8 cellular contexts compared by ENCODE assay signal in the genomic region with DNA sequence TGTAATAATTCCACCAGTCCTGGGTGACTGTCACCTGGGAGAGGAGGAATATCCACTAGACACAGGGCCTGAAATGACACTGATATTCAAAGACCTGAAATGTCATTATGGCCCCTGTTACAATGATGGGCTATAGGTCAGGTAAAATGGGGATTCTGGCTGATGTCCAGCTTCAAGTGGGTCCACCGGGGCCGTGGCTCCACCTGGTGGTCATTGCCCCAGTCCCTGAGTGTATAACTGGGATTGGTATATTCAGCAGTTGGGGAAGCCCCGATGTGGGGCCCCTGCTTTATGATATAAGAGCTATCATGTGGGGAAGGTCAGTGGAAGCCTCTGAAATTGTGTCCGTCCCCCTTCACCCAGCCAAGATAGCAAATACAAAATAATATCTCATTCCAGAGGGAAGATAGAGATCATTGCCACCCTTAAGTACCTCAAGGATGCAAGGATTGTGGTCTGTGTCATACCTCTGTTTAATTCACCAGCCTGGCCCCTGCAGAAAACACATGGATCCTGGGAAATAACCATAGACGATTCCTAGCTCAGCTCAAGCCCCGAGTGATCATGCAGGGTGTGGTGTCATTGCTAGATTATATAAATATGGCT. TPM values are rescaled to one million over a fixed set of nuclear protein-coding genes. Genes with fewer than 3 reads are reported as not detected.
A peak's percentile ranks its signal among the peaks of the same experiment; 100 is the strongest.
DNase-seq lines count a peak whose midpoint lies in the region; ATAC-seq and TF ChIP-seq lines count a peak whose summit lies in the region.

No MANE protein-coding gene starts in this region.

- peaks cover 0 to 2% of the 10 kb centered on the region in 2 donors for H3K27me3 Mint-ChIP-seq in natural killer cell (ENCODE audit: low read depth in 2 of 2)

- ATAC-seq in GM18907 (IDR thresholded peaks at IDR 0.05; ENCODE audit: unreplicated experiment) (peak; percentile 36), natural killer cell (peak; percentile 68 to 84 (median 77)), HG02588 (IDR thresholded peaks at IDR 0.05; ENCODE audit: unreplicated experiment) (no peak), GM18520 (IDR thresholded peaks at IDR 0.05; ENCODE audit: unreplicated experiment) (no peak)

- no peaks in the 10 kb centered on the region for H3F3A ChIP-seq in OCI-LY1 (ENCODE audit: insufficient read depth, low read length)

- H3K9ac ChIP-seq in OCI-LY1 (ENCODE audit: low read length) = no peak overlapping the region

- H3K4me3 ChIP-seq in AG04450 (ENCODE audit: low read depth, low read length) = no peak overlapping the region
- no peak overlapping the region for H3K4me3 ChIP-seq in OCI-LY1 (ENCODE audit: low read depth, low read length, poor library complexity, severe bottlenecking)

- DNase-seq in AG04450 (ENCODE audit: low read depth, low spot score) (no peak), activated T-cell treated with anti-CD3 and anti-CD28 coated beads for 4 hours (peak; percentile 36), erythroblast (lab: John Stamatoyannopoulos, UW) (peak; percentile 69 to 80), natural killer cell (peak; percentile 61)

- CTCF ChIA-PET in AG04450 (lab: Charles Lee) = interaction anchor here (0.6 to 11.4 kb wide), 33 partner anchors 8 to 393 kb away, joined by 3 to 238 read pairs (median 5); a partner anchor contains a TSS

- TF ChIP-seq POLR2A in erythroblast (IDR thresholded peaks at IDR 0.05; ENCODE audit: low read length) = no peak

- intact Hi-C loops in natural killer cell (cut with micrococcal nuclease) = loop anchor here (1.0 kb wide), 3 partner anchors 96 to 207 kb away; a partner anchor contains a TSS

- H3K36me3 Mint-ChIP-seq in natural killer cell = no peaks in the 10 kb centered on the region

- H3K4me1 Mint-ChIP-seq in natural killer cell = no peaks in the 10 kb centered on the region

- H3K4me3 Mint-ChIP-seq in natural killer cell = no peak overlapping the region

- H3K4me1 ChIP-seq in OCI-LY1 (ENCODE audit: insufficient read depth, low read length, severe bottlenecking) = peaks cover 11% of the 10 kb centered on the region

- H3K79me2 ChIP-seq in OCI-LY1 (ENCODE audit: insufficient read depth, low read length) = no peaks in the 10 kb centered on the region

- no peak overlapping the region for H3K27ac Mint-ChIP-seq in natural killer cell

- H3K9me2 ChIP-seq in OCI-LY1 (ENCODE audit: low read depth, low read length) = no peaks in the 10 kb centered on the region

- no peak overlapping the region for H3K4me2 ChIP-seq in OCI-LY1 (ENCODE audit: low read length)

- no peaks in the 10 kb centered on the region for H3K36me3 ChIP-seq in OCI-LY1 (ENCODE audit: insufficient read depth, low read length)

- no peak overlapping the region for H3K27ac ChIP-seq in AG04450 (ENCODE audit: low read depth, low read length)
- H3K27ac ChIP-seq in OCI-LY1 (ENCODE audit: low read depth, low read length, poor library complexity, severe bottlenecking) = no peak overlapping the region

- H3K9me3 ChIP-seq in AG04450 (ENCODE audit: control insufficient read depth, insufficient read depth, low read length) = no peaks in the 10 kb centered on the region
- no peaks in the 10 kb centered on the region for H3K9me3 ChIP-seq in OCI-LY1 (ENCODE audit: low read length)

- peak; percentile 89 for TF ChIP-seq CTCF in AG04450 (IDR thresholded peaks at IDR 0.05; ENCODE audit: low read depth, low read length)
- TF ChIP-seq CTCF in OCI-LY1 (IDR thresholded peaks at IDR 0.05; ENCODE audit: low read length) = peak; percentile 73
- TF ChIP-seq CTCF in natural killer cell (IDR thresholded peaks at IDR 0.05) = peak; percentile 55

- H3K9me3 Mint-ChIP-seq in natural killer cell = no peaks in the 10 kb centered on the region

- POLR2A ChIA-PET in AG04450 (lab: Yijun Ruan, JAX) = no interaction called here

- no peak overlapping the region for H2AFZ ChIP-seq in OCI-LY1 (ENCODE audit: low read length)

- H4K20me1 ChIP-seq in OCI-LY1 (ENCODE audit: insufficient read depth, low read length) = no peaks in the 10 kb centered on the region

- H3K27me3 ChIP-seq in AG04450 (ENCODE audit: control insufficient read depth, insufficient read depth, low read length) (no peaks in the 10 kb centered on the region), OCI-LY1 (ENCODE audit: insufficient read depth, low read length) (no peaks in the 10 kb centered on the region)

RNA-seq across cellular contexts. Expression of a gene that starts 19.3 kb away (rescaled TPM):
- 62.0 and 73.4 TPM in 2 replicates for polyA plus RNA-seq in AG04450 (2011; rRNA removed)
- 59.9 and 86.9 TPM in 2 replicates for polyA minus RNA-seq in AG04450 (2011; rRNA and poly(A)+ RNA removed)
- total RNA-seq in natural killer cell = 10 to 100 TPM; 53.3 to 73.8 (median 64.6) TPM

Comparison
In these comparisons a context has a peak if more than half of its experiments do, and no peak if none do; other contexts are left out.
1. ATAC-seq: peak in GM18907 (single experiment) and natural killer cell (3 of 3); none in HG02588 (single experiment) and GM18520 (single experiment).
2. Peak in every context shown above with its lines, with median percentiles within 50 percentile points of each other: CTCF ChIP-seq.